9 cellular contexts compared by ENCODE assay signal in genomic region chr17:62880120-62880519, GRCh38.
"Had no signal": no experiment of that assay in that cellular context is flagged by ENCODE, and none has a peak within 500 bp of the region (broad histone marks: within the 10 kb centered on the region; RNA-seq: fewer than 3 reads in every experiment).

No MANE protein-coding gene starts in this region.

- H3K4me3 ChIP-seq: GM23248, HAP-1 had no signal

- H3K36me3 ChIP-seq: HAP-1 had no signal

- H3K9me3 ChIP-seq: HAP-1 had no signal

- H3K9me3 Mint-ChIP-seq: HFFc6 had no signal

- ATAC-seq: HCT116, HepG2 had no signal

- H3K4me1 ChIP-seq: HAP-1 had no signal

- H3K27ac Mint-ChIP-seq: HFFc6, IgD-negative memory B cell had no signal

- H3K27ac ChIP-seq: GM23248, HL-60 had no signal

- DNase-seq: GM23248, GOT3, H7, HFFc6 had no signal

- H3K4me3 Mint-ChIP-seq: HFFc6, IgD-negative memory B cell had no signal

- H3K4me1 Mint-ChIP-seq: IgD-negative memory B cell had no signal
